Comparison of ENCODE assay signal across 1 cellular context in the genomic region with DNA sequence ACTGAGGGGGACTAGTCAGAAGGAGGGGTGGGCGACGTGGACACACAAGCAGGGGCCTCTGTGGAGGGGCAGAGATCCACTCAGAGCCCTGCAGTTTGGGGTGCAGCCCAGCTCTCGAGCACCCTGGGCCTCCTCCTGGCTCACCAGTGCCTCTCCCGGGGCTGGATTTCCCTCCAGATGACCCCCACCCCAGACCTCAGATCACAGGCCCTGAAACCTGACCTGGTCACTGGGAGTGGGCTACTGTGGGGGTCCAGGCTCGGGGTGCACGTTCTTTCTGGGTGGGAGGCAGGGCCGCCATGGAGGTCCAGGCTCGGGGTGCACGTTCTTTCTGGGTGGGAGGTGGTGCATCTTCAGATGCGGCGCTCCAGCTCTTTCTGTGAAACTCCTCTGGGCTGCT.
TF ChIP-seq lines count a peak whose summit lies in the region.

No MANE protein-coding gene starts in this region.

TF ChIP-seq in GM23338, 12 proteins besides CTCF, POLR2A, EP300 and RAD21 (continued from another document):
- no peak for TF ChIP-seq ZNF331 (CRISPR knock-in tag; IDR thresholded peaks at IDR 0.05; ENCODE audit: low read depth)
- TF ChIP-seq EZH2phosphoT487 (IDR thresholded peaks at IDR 0.05; ENCODE audit: unreplicated experiment), result no peak
- TF ChIP-seq ETS1 (IDR thresholded peaks at IDR 0.05), result no peak
